Comparison of ENCODE assay signal across 8 cellular contexts in the genomic region with DNA sequence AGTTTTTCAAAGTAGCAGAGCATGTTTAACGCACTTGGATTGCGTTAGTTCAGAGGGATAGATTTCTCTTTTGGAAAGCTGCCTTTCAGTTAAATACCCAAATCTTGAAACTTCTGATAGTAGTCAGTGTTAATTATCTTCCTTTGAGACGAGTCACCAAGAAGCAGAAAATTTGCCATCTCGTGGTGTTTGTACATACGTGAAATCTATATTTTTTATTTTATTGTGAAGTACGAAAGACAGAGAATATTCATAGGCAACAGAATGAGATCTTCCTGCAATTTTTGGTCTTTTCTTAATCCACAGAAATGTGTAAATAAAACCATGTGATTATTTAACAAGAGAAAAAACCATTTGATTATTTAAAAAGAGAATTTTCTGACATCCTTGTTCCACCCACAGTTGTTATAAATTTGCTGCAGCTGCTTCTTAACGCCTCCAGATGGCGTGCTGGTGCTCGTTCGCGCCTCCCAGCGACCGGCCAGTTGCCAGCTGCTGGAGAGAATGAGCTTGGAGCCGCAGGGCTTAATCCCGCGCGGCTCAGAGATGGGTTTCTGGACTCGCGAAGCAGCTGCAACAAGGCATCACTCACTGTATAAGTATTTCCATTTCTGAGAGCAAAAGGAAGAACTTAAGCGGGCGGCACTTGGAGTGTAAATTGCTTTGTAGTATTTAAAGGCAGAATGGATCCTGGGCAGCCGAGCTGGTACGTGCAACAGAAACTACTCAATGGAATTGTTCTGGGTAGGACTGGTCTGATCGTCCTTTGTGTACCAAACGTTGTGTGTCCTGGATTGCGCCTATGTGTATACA. TPM values are rescaled to one million over a fixed set of nuclear protein-coding genes. Genes with fewer than 3 reads are reported as not detected.
DNase-seq lines count a peak whose midpoint lies in the region; ATAC-seq and TF ChIP-seq lines count a peak whose summit lies in the region.

No MANE protein-coding gene starts in this region.

- H3K23ac ChIP-seq in trophoblast cell (ENCODE audit: low read length): no peak overlapping the region

- no peak overlapping the region for H3K27ac ChIP-seq in HL-60 (replicated peaks)
- no peak overlapping the region for H3K27ac ChIP-seq in trophoblast cell (ENCODE audit: low read depth, low read length)

- no peak overlapping the region for H2BK12ac ChIP-seq in trophoblast cell (ENCODE audit: low read length)

- no peak overlapping the region for H4K91ac ChIP-seq in trophoblast cell (ENCODE audit: low read depth, low read length)

- peak overlapping the region; percentile 53 for H3K4me2 ChIP-seq in trophoblast cell (ENCODE audit: low read length)

- H2AFZ ChIP-seq in trophoblast cell (ENCODE audit: insufficient read depth, low read length, poor library complexity): peak overlapping the region; percentile 71

- no peaks in the 10 kb centered on the region for H3K4me1 ChIP-seq in trophoblast cell (ENCODE audit: control insufficient read depth in 1 of 2, insufficient read depth in 2 of 2, low read length in 2 of 2)

- peak; percentile 72 for TF ChIP-seq CTCF in HL-60 (IDR thresholded peaks at IDR 0.05; ENCODE audit: insufficient read depth, low read length)

- no peaks in the 10 kb centered on the region for H3K36me3 ChIP-seq in trophoblast cell (ENCODE audit: control insufficient read depth in 1 of 2, insufficient read depth in 2 of 2, low read length in 2 of 2)

- no peak overlapping the region for H3K4me3 Mint-ChIP-seq in activated naive CD4-positive, alpha-beta T cell treated with anti-CD3 and anti-CD28 coated beads, Interleukin-2, amount 10 ng/mL, durations not matched to agents 7 days and 5 days

- H2BK120ac ChIP-seq in trophoblast cell (ENCODE audit: insufficient read depth, low read length, poor library complexity): no peak overlapping the region

- intact Hi-C loops in head of caudate nucleus (cut with DNase I): no loop called here

- no peak overlapping the region for H3K9ac ChIP-seq in trophoblast cell (ENCODE audit: low read length)

- peaks cover 2% of the 10 kb centered on the region for H3K4me1 Mint-ChIP-seq in activated naive CD4-positive, alpha-beta T cell treated with anti-CD3 and anti-CD28 coated beads, Interleukin-2, amount 10 ng/mL, durations not matched to agents 7 days and 5 days

- H3K9me3 ChIP-seq in trophoblast cell (ENCODE audit: insufficient read depth, low read depth, low read length): no peaks in the 10 kb centered on the region

- peak; percentile 98 for ATAC-seq in GM21447 (IDR thresholded peaks at IDR 0.05; ENCODE audit: unreplicated experiment)

- peak; percentile 86 for DNase-seq in G401 (ENCODE audit: low spot score)
- DNase-seq in HL-60 (ENCODE audit: low read depth in 1 of 2, low spot score in 1 of 2): peak; percentile 8 to 55
- DNase-seq in NCI-H774 (lab: John Stamatoyannopoulos, UW): peak; percentile 95
- peak; percentile 50 for DNase-seq in activated naive CD4-positive, alpha-beta T cell treated with anti-CD3 and anti-CD28 coated beads, Interleukin-2, amount 10 ng/mL, durations not matched to agents 7 days and 5 days
- peak; percentile 60 to 94 (median 84) for DNase-seq in head of caudate nucleus
- peak; percentile 91 for DNase-seq in trophoblast cell
- no peak for DNase-seq in mesenteric fat pad (ENCODE audit: low spot score)

- peaks cover 3% of the 10 kb centered on the region for H3K27me3 Mint-ChIP-seq in activated naive CD4-positive, alpha-beta T cell treated with anti-CD3 and anti-CD28 coated beads, Interleukin-2, amount 10 ng/mL, durations not matched to agents 7 days and 5 days

- H3K27me3 ChIP-seq in HL-60 (ENCODE audit: insufficient read depth, poor library complexity, severe bottlenecking): no peaks in the 10 kb centered on the region
- no peaks in the 10 kb centered on the region for H3K27me3 ChIP-seq in trophoblast cell (ENCODE audit: insufficient read depth, low read length)

- no peak overlapping the region for H2BK5ac ChIP-seq in trophoblast cell (ENCODE audit: low read depth, low read length, poor library complexity)

- H4K12ac ChIP-seq in trophoblast cell (ENCODE audit: low read depth, low read length): no peak overlapping the region

- no peaks in the 10 kb centered on the region for H3K79me2 ChIP-seq in trophoblast cell (ENCODE audit: control insufficient read depth, insufficient read depth, low read length, poor library complexity)

- no peaks in the 10 kb centered on the region for H3K79me1 ChIP-seq in trophoblast cell (ENCODE audit: low read length)

- H2AK5ac ChIP-seq in trophoblast cell (ENCODE audit: low read length): no peak overlapping the region

- no peak overlapping the region for H3K18ac ChIP-seq in trophoblast cell (ENCODE audit: low read length)

- no CpG with 5 or more reads among the region's 26 CpGs for WGBS in trophoblast cell (ENCODE audit: extremely low coverage, insufficient coverage, insufficient read length)

- H3K27ac Mint-ChIP-seq in activated naive CD4-positive, alpha-beta T cell treated with anti-CD3 and anti-CD28 coated beads, Interleukin-2, amount 10 ng/mL, durations not matched to agents 7 days and 5 days: no peak overlapping the region

- no peak overlapping the region for H4K8ac ChIP-seq in trophoblast cell (ENCODE audit: low read depth, low read length)

- H3K36me3 Mint-ChIP-seq in activated naive CD4-positive, alpha-beta T cell treated with anti-CD3 and anti-CD28 coated beads, Interleukin-2, amount 10 ng/mL, durations not matched to agents 7 days and 5 days: no peaks in the 10 kb centered on the region

- H3K4ac ChIP-seq in trophoblast cell (ENCODE audit: low read depth, low read length): no peak overlapping the region

- CTCF ChIA-PET in activated naive CD4-positive, alpha-beta T cell treated with anti-CD3 and anti-CD28 coated beads, Interleukin-2, amount 10 ng/mL, durations not matched to agents 7 days and 5 days (lab: Charles Lee): interaction anchor here (0.7 to 1.8 kb wide), 3 partner anchors 9 to 16 kb away, joined by 3 to 6 read pairs (median 3); no protein-coding TSS in a partner anchor

- in situ Hi-C loops in G401 (cut with HindIII; ENCODE audit: low sequenced_read_pairs): no loop called here

- H3K9me3 Mint-ChIP-seq in activated naive CD4-positive, alpha-beta T cell treated with anti-CD3 and anti-CD28 coated beads, Interleukin-2, amount 10 ng/mL, durations not matched to agents 7 days and 5 days: no peaks in the 10 kb centered on the region

- H3K4me3 ChIP-seq in HL-60 (replicated peaks; ENCODE audit: insufficient read depth, low read length) (no peak overlapping the region), trophoblast cell (ENCODE audit: low read depth, low read length) (no peak overlapping the region)

- no peak overlapping the region for H3K14ac ChIP-seq in trophoblast cell (ENCODE audit: low read length)

RNA-seq across cellular contexts. Expression of a gene that starts 10.5 kb away (rescaled TPM):
- total RNA-seq in G401 (2014; rRNA removed; shearing (Covaris generic)): not detected in 2 replicates
- 0.01 TPM in 1 of 2 replicates, not detected in the other for polyA plus RNA-seq in trophoblast cell (2013)
- total RNA-seq in mesenteric fat pad: not detected
